3 cellular contexts compared by ENCODE assay signal in genomic region chr2:25252291-25253152, GRCh38.
TF ChIP-seq lines count a peak whose summit lies in the region.

No MANE protein-coding gene starts in this region.

TF ChIP-seq in Ishikawa, 13 proteins besides CTCF, POLR2A, EP300 and RAD21 (continued from another document):
- TF ChIP-seq REST (IDR thresholded peaks at IDR 0.05; ENCODE audit: low read depth) (no peak), TEAD4 (IDR thresholded peaks at IDR 0.05) (no peak), ZBTB7A (IDR thresholded peaks at IDR 0.05; ENCODE audit: low read depth) (peak; percentile 99), CEBPB (IDR thresholded peaks at IDR 0.05) (no peak), USF1 (IDR thresholded peaks at IDR 0.05) (peak; percentile 90), NFIC (IDR thresholded peaks at IDR 0.05) (peak; percentile 60)

TF ChIP-seq in SK-N-SH treated with all-trans-retinoic acid at 6 μM for 48 hours, 23 proteins besides CTCF, POLR2A, EP300 and RAD21 (continued from another document):
- no peak for TF ChIP-seq CREB5 (CRISPR knock-in tag; IDR thresholded peaks at IDR 0.05; ENCODE audit: low read depth)
- no peak for TF ChIP-seq PPARA (CRISPR knock-in tag; IDR thresholded peaks at IDR 0.05; ENCODE audit: borderline replicate concordance)
- TF ChIP-seq PATZ1 (CRISPR knock-in tag; IDR thresholded peaks at IDR 0.05; ENCODE audit: borderline replicate concordance) = no peak
- no peak for TF ChIP-seq TOX (CRISPR knock-in tag; IDR thresholded peaks at IDR 0.05; ENCODE audit: borderline replicate concordance)
- no peak for TF ChIP-seq CSDC2 (CRISPR knock-in tag; IDR thresholded peaks at IDR 0.05)

TF ChIP-seq in K562, 482 proteins besides CTCF, POLR2A, EP300 and RAD21 (continued from another document):
- TF ChIP-seq ZNF318 (IDR thresholded peaks at IDR 0.05; ENCODE audit: borderline replicate concordance in 1 of 2, low read depth in 1 of 2) (no peak), TFE3 (CRISPR knock-in tag; IDR thresholded peaks at IDR 0.05) (peak; percentile 43), GATAD2B (IDR thresholded peaks at IDR 0.05; ENCODE audit: borderline replicate concordance) (0 out of 2 replicates have a peak, but pooled peaks have one; percentile 35), PKNOX1 (IDR thresholded peaks at IDR 0.05) (peak; percentile 72), VEZF1 (CRISPR knock-in tag; IDR thresholded peaks at IDR 0.05) (peak; percentile 78), NONO (IDR thresholded peaks at IDR 0.05; ENCODE audit: low read depth in 2 of 2, low read length in 1 of 2) (peak in 1 of 2 experiments; percentile 24; a peak in 1 of 4 replicates), SMARCE1 (IDR thresholded peaks at IDR 0.05) (peak; percentile 49; the same call in 1 of the 2 replicates), ZBTB7A (IDR thresholded peaks at IDR 0.05; ENCODE audit: borderline replicate concordance, control insufficient read depth, low read depth, low read length) (peak; percentile 88; the same call in 1 of the 2 replicates), NFIC (IDR thresholded peaks at IDR 0.05) (peak; percentile 81), ZNF740 (CRISPR knock-in tag; IDR thresholded peaks at IDR 0.05) (no peak), ZNF740 (tag; IDR thresholded peaks at IDR 0.05) (peak in 1 of 2 experiments; percentile 28; a peak in 1 of 4 replicates), RB1 (IDR thresholded peaks at IDR 0.05; ENCODE audit: low read depth) (peak; percentile 69), DPF2 (IDR thresholded peaks at IDR 0.05) (peak; percentile 39; the same call in 1 of the 2 replicates), GTF2B (IDR thresholded peaks at IDR 0.05; ENCODE audit: extremely low read depth, insufficient read length) (no peak), PCBP1 (IDR thresholded peaks at IDR 0.05; ENCODE audit: low read depth, low read length, poor library complexity, severe bottlenecking) (peak; percentile 68), ZNF384 (IDR thresholded peaks at IDR 0.05; ENCODE audit: low read depth, low read length) (peak; percentile 44; the same call in 1 of the 2 replicates), USF2 (CRISPR knock-in tag; IDR thresholded peaks at IDR 0.05) (peak; percentile 83), NRF1 (conservative IDR thresholded peaks at IDR 0.05 in 1 of 2, IDR thresholded peaks at IDR 0.05 in 1 of 2) (peak in 1 of 2 experiments; percentile 29; a peak in 1 of 4 replicates), ASH1L (IDR thresholded peaks at IDR 0.05; ENCODE audit: borderline replicate concordance, low read depth, partially characterized antibody) (no peak), CXXC5 (CRISPR knock-in tag; IDR thresholded peaks at IDR 0.05) (peak; percentile 21; the same call in 1 of the 2 replicates), GTF3C2 (IDR thresholded peaks at IDR 0.05; ENCODE audit: borderline replicate concordance, extremely low read depth, insufficient read length) (no peak)
